2 cellular contexts compared by ENCODE assay signal in genomic region chr5:53109436-53110127, GRCh38.
TF ChIP-seq lines count a peak whose summit lies in the region.

Gene MOCS2, minus strand, starts transcription at chr5:53109757. Its CDS starts 2,583 bp downstream, at chr5:53107174.

TF ChIP-seq in IMR-90, 13 proteins besides CTCF, POLR2A, EP300 and RAD21:
- TF ChIP-seq MAZ (IDR thresholded peaks at IDR 0.05; ENCODE audit: borderline replicate concordance, low read depth, low read length) = peak; percentile 93
- TF ChIP-seq RCOR1 (IDR thresholded peaks at IDR 0.05; ENCODE audit: insufficient replicate concordance, low read length) = no peak
- peak; percentile 29; the same call in 1 of the 2 replicates for TF ChIP-seq MXI1 (IDR thresholded peaks at IDR 0.05; ENCODE audit: borderline replicate concordance, low read depth, low read length)
- no peak for TF ChIP-seq CEBPB (IDR thresholded peaks at IDR 0.05; ENCODE audit: low read depth, low read length)
- TF ChIP-seq, protein P1, sequence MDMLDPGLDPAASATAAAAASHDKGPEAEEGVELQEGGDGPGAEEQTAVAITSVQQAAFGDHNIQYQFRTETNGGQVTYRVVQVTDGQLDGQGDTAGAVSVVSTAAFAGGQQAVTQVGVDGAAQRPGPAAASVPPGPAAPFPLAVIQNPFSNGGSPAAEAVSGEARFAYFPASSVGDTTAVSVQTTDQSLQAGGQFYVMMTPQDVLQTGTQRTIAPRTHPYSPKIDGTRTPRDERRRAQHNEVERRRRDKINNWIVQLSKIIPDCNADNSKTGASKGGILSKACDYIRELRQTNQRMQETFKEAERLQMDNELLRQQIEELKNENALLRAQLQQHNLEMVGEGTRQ (IDR thresholded peaks at IDR 0.05; ENCODE audit: low read depth, low read length) = no peak
- TF ChIP-seq CHD1 (IDR thresholded peaks at IDR 0.05; ENCODE audit: low read depth, low read length) = no peak
- TF ChIP-seq NFE2L2 (IDR thresholded peaks at IDR 0.05; ENCODE audit: low read depth, low read length) = no peak
- no peak for TF ChIP-seq FOS (IDR thresholded peaks at IDR 0.05; ENCODE audit: low read depth, low read length)
- no peak for TF ChIP-seq SMC3 (IDR thresholded peaks at IDR 0.05; ENCODE audit: low read depth, low read length)

TF ChIP-seq in endothelial cell of umbilical vein, 7 proteins besides CTCF, POLR2A, EP300 and RAD21:
- no peak for TF ChIP-seq FOS (IDR thresholded peaks at IDR 0.05; ENCODE audit: borderline replicate concordance, insufficient read depth, low read length)
- peak; percentile 95 for TF ChIP-seq POLR2AphosphoS5 (IDR thresholded peaks at IDR 0.05; ENCODE audit: insufficient read depth, low read depth, low read length)
- no peak for TF ChIP-seq MYC (IDR thresholded peaks at IDR 0.05; ENCODE audit: low read depth, low read length)
- TF ChIP-seq EZH2 (IDR thresholded peaks at IDR 0.05; ENCODE audit: borderline replicate concordance, low read depth, low read length, severe bottlenecking) = no peak
